In genomic region chr3:160128086-160128485, GRCh38 we compare ENCODE assay signal across 3 cellular contexts.
TF ChIP-seq lines count a peak whose summit lies in the region.

No MANE protein-coding gene starts in this region.

TF ChIP-seq in IMR-90, 13 proteins besides CTCF, POLR2A, EP300 and RAD21:
- no peak for TF ChIP-seq CHD1 (IDR thresholded peaks at IDR 0.05; ENCODE audit: low read depth, low read length)
- no peak for TF ChIP-seq FOS (IDR thresholded peaks at IDR 0.05; ENCODE audit: low read depth, low read length)
- TF ChIP-seq CEBPB (IDR thresholded peaks at IDR 0.05; ENCODE audit: low read depth, low read length) = no peak
- TF ChIP-seq RCOR1 (IDR thresholded peaks at IDR 0.05; ENCODE audit: insufficient replicate concordance, low read length) = no peak
- no peak for TF ChIP-seq BHLHE40 (IDR thresholded peaks at IDR 0.05; ENCODE audit: low read depth, low read length)
- no peak for TF ChIP-seq MAFK (IDR thresholded peaks at IDR 0.05; ENCODE audit: low read depth, low read length)
- TF ChIP-seq SMC3 (IDR thresholded peaks at IDR 0.05; ENCODE audit: low read depth, low read length) = no peak
- TF ChIP-seq MAZ (IDR thresholded peaks at IDR 0.05; ENCODE audit: borderline replicate concordance, low read depth, low read length) = no peak
- no peak for TF ChIP-seq USF2 (IDR thresholded peaks at IDR 0.05; ENCODE audit: low read depth, low read length)
- TF ChIP-seq RFX5 (IDR thresholded peaks at IDR 0.05; ENCODE audit: low read depth, low read length) = no peak
- TF ChIP-seq NFE2L2 (IDR thresholded peaks at IDR 0.05; ENCODE audit: low read depth, low read length) = no peak
- TF ChIP-seq ELK1 (IDR thresholded peaks at IDR 0.05; ENCODE audit: borderline replicate concordance, low read depth, low read length) = no peak
- no peak for TF ChIP-seq MXI1 (IDR thresholded peaks at IDR 0.05; ENCODE audit: borderline replicate concordance, low read depth, low read length)
TF ChIP-seq in IMR-90: peak in this region for 0.

TF ChIP-seq in endothelial cell of umbilical vein, 7 proteins besides CTCF, POLR2A, EP300 and RAD21:
- no peak for TF ChIP-seq FOS (IDR thresholded peaks at IDR 0.05; ENCODE audit: borderline replicate concordance, insufficient read depth, low read length)
TF ChIP-seq in endothelial cell of umbilical vein: peak in this region for 0.

TF ChIP-seq in HEK293T, 16 proteins besides CTCF, POLR2A, EP300 and RAD21:
- TF ChIP-seq FOXK2 (IDR thresholded peaks at IDR 0.05) (no peak), FOXM1 (IDR thresholded peaks at IDR 0.05; ENCODE audit: borderline replicate concordance) (no peak), HDGF (IDR thresholded peaks at IDR 0.05; ENCODE audit: borderline replicate concordance) (no peak), BHLHE40 (IDR thresholded peaks at IDR 0.05; ENCODE audit: borderline replicate concordance) (no peak), NFRKB (IDR thresholded peaks at IDR 0.05) (no peak), LEF1 (IDR thresholded peaks at IDR 0.05; ENCODE audit: borderline replicate concordance) (no peak), SP1 (IDR thresholded peaks at IDR 0.05) (no peak), SUZ12 (IDR thresholded peaks at IDR 0.05) (no peak), CTBP1 (IDR thresholded peaks at IDR 0.05; ENCODE audit: borderline replicate concordance) (no peak), ZNF384 (IDR thresholded peaks at IDR 0.05) (no peak)
